ENCODE assay signal across 12 cellular contexts in the genomic region with DNA sequence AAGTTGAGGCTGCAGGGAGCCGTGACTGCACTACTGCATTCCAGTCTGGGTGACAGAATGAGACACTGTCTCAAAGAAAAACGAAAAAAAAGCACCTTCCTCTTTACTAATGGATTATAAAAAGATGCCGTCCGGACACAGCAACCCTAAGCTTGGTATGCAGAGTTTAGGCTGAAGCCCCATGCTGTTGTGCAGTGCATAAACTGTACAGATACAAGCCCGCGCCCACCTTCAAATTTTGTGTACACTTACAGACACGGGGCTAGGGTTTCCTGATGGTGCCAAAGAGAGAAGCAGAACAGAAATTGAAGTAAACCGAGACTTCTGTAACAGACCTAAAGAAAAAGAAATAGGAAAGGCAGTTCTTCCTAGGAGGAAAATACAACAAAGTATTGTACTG. TPM values are rescaled to one million over a fixed set of nuclear protein-coding genes. Genes with fewer than 3 reads are reported as not detected.
DNase-seq lines count a peak whose midpoint lies in the region; ATAC-seq and TF ChIP-seq lines count a peak whose summit lies in the region.
"Had no signal": no experiment of that assay in that cellular context is flagged by ENCODE, and none has a peak within 500 bp of the region (broad histone marks: within the 10 kb centered on the region; RNA-seq: fewer than 3 reads in every experiment).

No MANE protein-coding gene starts in this region.

- no peak overlapping the region for H2AFZ ChIP-seq in mammary epithelial cell (ENCODE audit: low read depth, low read length)
- H2AFZ ChIP-seq in Karpas-422 (ENCODE audit: low read length) = no peak overlapping the region

- no peaks in the 10 kb centered on the region for H3K36me3 ChIP-seq in mammary epithelial cell (ENCODE audit: insufficient read depth, low read length)
- H3K36me3 ChIP-seq in uterus = no peaks in the 10 kb centered on the region
- H3K36me3 ChIP-seq in Karpas-422 (ENCODE audit: insufficient read depth, low read length) = peaks cover 9% of the 10 kb centered on the region; the same call in 1 of the 2 replicates

- H3K27me3 ChIP-seq in mammary epithelial cell (ENCODE audit: insufficient read depth, low read length) (no peaks in the 10 kb centered on the region), uterus (no peaks in the 10 kb centered on the region), Karpas-422 (ENCODE audit: low read length) (no peaks in the 10 kb centered on the region)

- H3K9me3 ChIP-seq in mammary epithelial cell (replicated peaks; ENCODE audit: insufficient read depth, low read length) = no peaks in the 10 kb centered on the region
- H3K9me3 ChIP-seq in uterus = no peaks in the 10 kb centered on the region
- H3K9me3 ChIP-seq in Karpas-422 (ENCODE audit: low read length) = no peaks in the 10 kb centered on the region

- POLR2A ChIA-PET in MCF 10A (lab: Yijun Ruan, JAX) = interaction anchor here (0.8 to 3.9 kb wide), 4 partner anchors 9 to 71 kb away, joined by 3 to 42 read pairs (median 3); a partner anchor contains a TSS

- CTCF ChIA-PET in MCF 10A (lab: Yijun Ruan, JAX) = interaction anchor here (0.6 to 1.6 kb wide), 3 partner anchors 9 to 177 kb away, joined by 3 to 4 read pairs (median 3); a partner anchor contains a TSS
- CTCF ChIA-PET in mammary epithelial cell (lab: Charles Lee; ENCODE audit: low non-redundant PET) = no interaction called here

- WGBS in mammary epithelial cell (ENCODE audit: low coverage, missing lambda C conversion rate) = 93% methylated on average over 8 of the region's 8 CpGs

- no peaks in the 10 kb centered on the region for H4K20me1 ChIP-seq in mammary epithelial cell (ENCODE audit: insufficient read depth, low read length)
- H4K20me1 ChIP-seq in Karpas-422 (ENCODE audit: insufficient read depth, low read depth, low read length) = no peaks in the 10 kb centered on the region

- H3K79me2 ChIP-seq in mammary epithelial cell (ENCODE audit: insufficient read depth, low read length) (peaks cover 6% of the 10 kb centered on the region), Karpas-422 (ENCODE audit: low read length) (peaks cover 53% of the 10 kb centered on the region)

- TF ChIP-seq POLR2A in uterus (IDR thresholded peaks at IDR 0.05) = no peak

- in situ Hi-C loops in mammary epithelial cell (cut with MboI; ENCODE audit: low sequenced_read_pairs in 2 of 2) = no loop called here

- no peaks in the 10 kb centered on the region for H3K9me3 Mint-ChIP-seq in MCF 10A (ENCODE audit: unreplicated experiment)
- no peaks in the 10 kb centered on the region for H3K9me3 Mint-ChIP-seq in chondrocyte (ENCODE audit: low read depth)
- H3K9me3 Mint-ChIP-seq in natural killer cell = no peaks in the 10 kb centered on the region

- no peaks in the 10 kb centered on the region for H3K27me3 Mint-ChIP-seq in MCF 10A (ENCODE audit: insufficient read depth, unreplicated experiment)
- no peaks in the 10 kb centered on the region for H3K27me3 Mint-ChIP-seq in chondrocyte (ENCODE audit: low read depth)
- no peaks in the 10 kb centered on the region for H3K27me3 Mint-ChIP-seq in natural killer cell (ENCODE audit: low read depth in 2 of 2)

- H3K27ac Mint-ChIP-seq in MCF 10A (ENCODE audit: low read depth, unreplicated experiment) (peak overlapping the region; percentile 12), chondrocyte (ENCODE audit: unreplicated experiment) (peak overlapping the region; percentile 87), natural killer cell (peak overlapping the region; percentile 77 to 95)

- dilution Hi-C loops in mammary epithelial cell (cut with HindIII; ENCODE audit: low sequenced_read_pairs) = loop anchor here (5.0 kb wide), 1 partner anchor 88 kb away; no protein-coding TSS in a partner anchor

- H3K36me3 Mint-ChIP-seq in MCF 10A (ENCODE audit: insufficient read depth, unreplicated experiment) = peaks cover 23% of the 10 kb centered on the region
- peaks cover 8% of the 10 kb centered on the region for H3K36me3 Mint-ChIP-seq in chondrocyte (ENCODE audit: low read depth)
- H3K36me3 Mint-ChIP-seq in natural killer cell = no peaks in the 10 kb centered on the region

- no peaks in the 10 kb centered on the region for H3K9me2 ChIP-seq in Karpas-422 (replicated peaks; ENCODE audit: insufficient read depth, low read length)

- H3K9ac ChIP-seq in mammary epithelial cell (ENCODE audit: insufficient read depth, low read length) = no peak overlapping the region
- no peak overlapping the region for H3K9ac ChIP-seq in Karpas-422 (ENCODE audit: low read length)

- TF ChIP-seq CTCF in MCF 10A (IDR thresholded peaks at IDR 0.05; ENCODE audit: unreplicated experiment) (no peak), mammary epithelial cell (conservative IDR thresholded peaks at IDR 0.05 in 1 of 2, IDR thresholded peaks at IDR 0.05 in 1 of 2; ENCODE audit: extremely low read depth in 1 of 2, insufficient read depth in 1 of 2, low read depth in 1 of 2, low read length in 2 of 2) (no peak), chondrocyte (IDR thresholded peaks at IDR 0.05) (no peak), natural killer cell (IDR thresholded peaks at IDR 0.05) (no peak), uterus (IDR thresholded peaks at IDR 0.05) (no peak)

- no peak for ATAC-seq in natural killer cell

- H3K4me1 ChIP-seq in mammary epithelial cell (ENCODE audit: insufficient read depth, low read length) (peaks cover 37% of the 10 kb centered on the region), uterus (peaks cover 6 to 10% of the 10 kb centered on the region in 2 donors), Karpas-422 (ENCODE audit: low read length) (peaks cover 42% of the 10 kb centered on the region)

- H3K4me3 ChIP-seq in mammary epithelial cell (replicated peaks in 1 of 3; ENCODE audit: insufficient read depth in 1 of 3, low read depth in 2 of 3, low read length in 3 of 3) (no peak overlapping the region), uterus (no peak overlapping the region), Karpas-422 (ENCODE audit: low read length) (no peak overlapping the region)

- no TSS peak for BruUV-seq in MCF 10A (replicated peaks; lab: Mats Ljungman, UMichigan)
- no TSS peak for BruUV-seq in mammary epithelial cell (replicated peaks; lab: Mats Ljungman, UMichigan)

- no peak overlapping the region for H3K4me3 Mint-ChIP-seq in MCF 10A (ENCODE audit: unreplicated experiment)
- no peak overlapping the region for H3K4me3 Mint-ChIP-seq in chondrocyte (ENCODE audit: unreplicated experiment)
- H3K4me3 Mint-ChIP-seq in natural killer cell = peak overlapping the region; percentile 87

- intact Hi-C loops in MCF 10A (cut with micrococcal nuclease) = no loop called here
- intact Hi-C loops in mammary epithelial cell (cut with micrococcal nuclease) = no loop called here
- intact Hi-C loops in natural killer cell (cut with micrococcal nuclease) = loop anchor here (2.0 to 5.0 kb wide), 4 partner anchors 89 to 247 kb away; no protein-coding TSS in a partner anchor
- intact Hi-C loops in uterus (cut with DNase I; ENCODE audit: low total_unique reads) = no loop called here

- H3K4me1 Mint-ChIP-seq in MCF 10A (ENCODE audit: insufficient read depth, unreplicated experiment) = peaks cover 41% of the 10 kb centered on the region
- peaks cover 63% of the 10 kb centered on the region for H3K4me1 Mint-ChIP-seq in chondrocyte (ENCODE audit: low read depth)
- peaks cover 62 to 69% of the 10 kb centered on the region in 2 donors for H3K4me1 Mint-ChIP-seq in natural killer cell

- H3K27ac ChIP-seq in mammary epithelial cell (ENCODE audit: insufficient read depth, low read depth, low read length) (no peak overlapping the region), uterus (peak overlapping the region; percentile 74 to 94), Karpas-422 (ENCODE audit: low read length) (no peak overlapping the region)
- H3K27ac ChIP-seq: VCaP had no signal

- H3K4me2 ChIP-seq in mammary epithelial cell (ENCODE audit: insufficient read depth, low read depth, low read length) (no peak overlapping the region), Karpas-422 (ENCODE audit: low read depth, low read length, poor library complexity, severe bottlenecking) (no peak overlapping the region)

- DNase-seq in MCF 10A (ENCODE audit: unreplicated experiment) (no peak), mammary epithelial cell (no peak), chondrocyte (ENCODE audit: low spot score) (no peak), natural killer cell (no peak), uterus (no peak), Karpas-422 (no peak), HuH-7.5 (ENCODE audit: low spot score) (no peak), activated gamma-delta T cell treated with Interleukin-2 at 50 U/mL for 16 hours (no peak)
- DNase-seq: dermis blood vessel endothelial cell, glutamatergic neuron, NCI-H2227 treated with DMSO at 0.1 percent for 48 hours had no signal

RNA-seq across cellular contexts. Expression of a gene that starts 9.0 kb away (rescaled TPM):
- total RNA-seq in MCF 10A (2022) (2.2 and 3.1 TPM in 2 replicates), mammary epithelial cell (10 to 100 TPM in 1 of 2 donors, 1 to 10 TPM in 1; 7.9 to 17.2 TPM), chondrocyte (3.9 to 5.4 TPM (median 4.1 TPM) in 3 replicates), natural killer cell (10 to 100 TPM; 38.5 to 48.9 (median 41.1) TPM), uterus (10 to 100 TPM; 13.1 to 85.9 (median 38.9) TPM)
- 2.9 TPM for polyA plus RNA-seq in mammary epithelial cell
- polyA minus RNA-seq in mammary epithelial cell = 1.0 TPM
- total RNA-seq in Karpas-422 (2014; rRNA removed; shearing (Covaris generic); ENCODE audit: low replicate concordance) = not detected in 2 replicates

Comparison
In these comparisons a context has a peak if more than half of its experiments do, and no peak if none do; other contexts are left out.
1. H3K27ac Mint-ChIP-seq: peak in every context shown above with its lines; median percentile 87 in chondrocyte; 86 in natural killer cell; 12 in MCF 10A.
2. H3K27ac ChIP-seq: peak in uterus (2 of 2); none in mammary epithelial cell (single experiment) and Karpas-422 (single experiment).